1 cellular context compared by ENCODE assay signal in the genomic region with DNA sequence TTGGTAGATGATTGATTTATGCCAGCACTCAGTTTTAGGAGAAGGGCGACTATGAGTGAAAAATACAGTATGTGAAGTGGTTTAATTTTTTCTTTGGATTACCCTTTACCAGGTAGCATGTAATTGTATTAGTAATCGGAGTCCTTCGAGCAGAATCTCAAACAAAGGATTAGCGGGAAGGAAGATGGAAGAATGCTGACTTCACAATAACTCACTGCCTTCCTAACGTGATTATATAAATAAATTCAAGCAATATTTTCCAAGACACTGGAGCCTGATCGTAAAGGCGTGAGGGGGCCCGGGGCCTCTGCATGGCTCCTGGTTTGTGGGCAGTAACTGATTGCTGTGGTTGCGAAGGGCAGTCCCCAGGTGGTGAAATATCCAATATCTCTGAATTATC.
TF ChIP-seq lines count a peak whose summit lies in the region.

No MANE protein-coding gene starts in this region.

TF ChIP-seq in GM23338, 12 proteins besides CTCF, POLR2A, EP300 and RAD21:
- TF ChIP-seq POLR2AphosphoS5 (IDR thresholded peaks at IDR 0.05; ENCODE audit: low read depth): no peak
- no peak for TF ChIP-seq EZH2phosphoT487 (IDR thresholded peaks at IDR 0.05; ENCODE audit: unreplicated experiment)
